In genomic region chr14:61701946-61702345, GRCh38 we compare ENCODE assay signal across 17 cellular contexts. TPM values are rescaled to one million over a fixed set of nuclear protein-coding genes. Genes with fewer than 3 reads are reported as not detected.
DNase-seq lines count a peak whose midpoint lies in the region; ATAC-seq, FAIRE-seq and TF ChIP-seq lines count a peak whose summit lies in the region.
"Had no signal": no experiment of that assay in that cellular context is flagged by ENCODE, and none has a peak within 500 bp of the region (broad histone marks: within the 10 kb centered on the region; RNA-seq: fewer than 3 reads in every experiment).

No MANE protein-coding gene starts in this region.

- no peak overlapping the region for H2BK120ac ChIP-seq in trophoblast cell (ENCODE audit: insufficient read depth, low read length, poor library complexity)

- 0 out of 2 replicates have a peak, but pooled peaks cover 3% of the 10 kb centered on the region for H3K9me2 ChIP-seq in PC-9 (ENCODE audit: insufficient read depth)

- no peak overlapping the region for H4K91ac ChIP-seq in trophoblast cell (ENCODE audit: low read depth, low read length)

- TF ChIP-seq POLR2A in GM12878 (IDR thresholded peaks at IDR 0.05; ENCODE audit: low read depth, low read length) = no peak

- H3K4me1 ChIP-seq in PC-9 (replicated peaks; ENCODE audit: insufficient read depth) = peaks cover 77% of the 10 kb centered on the region
- peaks cover 9% of the 10 kb centered on the region; the same call in 1 of the 2 replicates for H3K4me1 ChIP-seq in GM12878 (ENCODE audit: control insufficient read depth, insufficient read depth, low read length)
- H3K4me1 ChIP-seq in trophoblast cell (ENCODE audit: control insufficient read depth in 1 of 2, insufficient read depth in 2 of 2, low read length in 2 of 2) = no peaks in the 10 kb centered on the region
- peaks cover 9% of the 10 kb centered on the region for H3K4me1 ChIP-seq in effector memory CD4-positive, alpha-beta T cell (ENCODE audit: control insufficient read depth, insufficient read depth, low read length, poor library complexity, severe bottlenecking)

- H3K27me3 ChIP-seq in PC-9 (ENCODE audit: insufficient read depth, low read depth) = no peaks in the 10 kb centered on the region
- no peaks in the 10 kb centered on the region for H3K27me3 ChIP-seq in GM12878 (replicated peaks in 1 of 2; ENCODE audit: control insufficient read depth in 2 of 2, insufficient read depth in 2 of 2, low read length in 1 of 2)
- H3K27me3 ChIP-seq in trophoblast cell (ENCODE audit: insufficient read depth, low read length) = no peaks in the 10 kb centered on the region
- no peaks in the 10 kb centered on the region for H3K27me3 ChIP-seq in effector memory CD4-positive, alpha-beta T cell (replicated peaks; ENCODE audit: control insufficient read depth, insufficient read depth, low read length, poor library complexity, severe bottlenecking)
- H3K27me3 ChIP-seq: dorsolateral prefrontal cortex, Peyer's patch had no signal

- peaks cover 100% of the 10 kb centered on the region for H3K79me2 ChIP-seq in PC-9 (ENCODE audit: low read depth)
- H3K79me2 ChIP-seq in GM12878 (ENCODE audit: control insufficient read depth, insufficient read depth, low read length) = peaks cover 99% of the 10 kb centered on the region
- H3K79me2 ChIP-seq in trophoblast cell (ENCODE audit: control insufficient read depth, insufficient read depth, low read length, poor library complexity) = peaks cover 8% of the 10 kb centered on the region

- DNase-seq in activated CD4-positive, alpha-beta T cell treated with anti-CD3 and anti-CD28 coated beads for 48 hours = peak; percentile 15
- no peak for DNase-seq in activated CD4-positive, alpha-beta T cell treated with anti-CD3 and anti-CD28 coated beads, Interleukin-2, amount 50 U/mL, for 1 hour
- DNase-seq in PC-9 (no peak), GM12878 (ENCODE audit: low read depth, low spot score) (no peak), trophoblast cell (no peak), NCI-H1436 (lab: John Stamatoyannopoulos, UW) (no peak)
- no peak for DNase-seq in effector memory CD4-positive, alpha-beta T cell
- DNase-seq: aorta, dorsolateral prefrontal cortex, H9, KG1, NCI-H1694 treated with DMSO at 0.1 percent for 48 hours, NCI-H526 treated with DMSO at 0.1 percent for 48 hours, Peyer's patch had no signal

- H3K4me3 ChIP-seq in PC-9 (0 out of 2 replicates have a peak overlapping the region, but pooled peaks have one; percentile 16), GM12878 (peak overlapping the region; percentile 35), trophoblast cell (ENCODE audit: low read depth, low read length) (no peak overlapping the region)
- no peak overlapping the region for H3K4me3 ChIP-seq in effector memory CD4-positive, alpha-beta T cell (ENCODE audit: insufficient read depth, low read depth, low read length, poor library complexity, severe bottlenecking)
- H3K4me3 ChIP-seq: dorsolateral prefrontal cortex, Peyer's patch had no signal

- in situ Hi-C loops in GM12878 (cut with MboI) = no loop called here

- CTCF ChIA-PET in PC-9 (lab: Charles Lee) (interaction anchor here (0.7 kb wide), 1 partner anchor 60 kb away, joined by 3 read pairs; no protein-coding TSS in a partner anchor), GM12878 (lab: Yijun Ruan, JAX) (interaction anchor here (0.6 kb wide), 1 partner anchor 20 kb away, joined by 3 read pairs; no protein-coding TSS in a partner anchor)

- no peak for TF ChIP-seq RAD21 in GM12878 (IDR thresholded peaks at IDR 0.05; ENCODE audit: insufficient read depth, low read depth, low read length)

- no peak overlapping the region for H2BK12ac ChIP-seq in trophoblast cell (ENCODE audit: low read length)

- H2AK5ac ChIP-seq in trophoblast cell (ENCODE audit: low read length) = no peak overlapping the region

- intact Hi-C loops in PC-9 (cut with micrococcal nuclease; ENCODE audit: unreplicated experiment) = no loop called here
- intact Hi-C loops in GM12878 (cut with micrococcal nuclease; ENCODE audit: unreplicated experiment) = no loop called here

- whole genome bisulfite sequencing in GM12878 (ENCODE audit: insufficient coverage, insufficient replicate concordance, low lambda C conversion rate, missing lambda C conversion rate) = 0% methylated on average over 6 of the region's 7 CpGs
- WGBS in trophoblast cell (ENCODE audit: extremely low coverage, insufficient coverage, insufficient read length) = no CpG with 5 or more reads among the region's 7 CpGs

- SMC1A ChIA-PET in GM12878 (lab: Charles Lee; ENCODE audit: uncharacterized antibody, unreplicated experiment) = interaction anchor here (1.2 to 5.7 kb wide), 5 partner anchors 16 to 226 kb away, joined by 3 to 57 read pairs (median 4); no protein-coding TSS in a partner anchor

- H3K23ac ChIP-seq in trophoblast cell (ENCODE audit: low read length) = no peak overlapping the region

- peaks cover 43% of the 10 kb centered on the region for H3K36me3 ChIP-seq in PC-9 (ENCODE audit: low read depth)
- no peaks in the 10 kb centered on the region for H3K36me3 ChIP-seq in GM12878 (ENCODE audit: control insufficient read depth in 2 of 2, insufficient read depth in 2 of 2, low read length in 1 of 2)
- H3K36me3 ChIP-seq in trophoblast cell (ENCODE audit: control insufficient read depth in 1 of 2, insufficient read depth in 2 of 2, low read length in 2 of 2) = no peaks in the 10 kb centered on the region
- no peaks in the 10 kb centered on the region for H3K36me3 ChIP-seq in effector memory CD4-positive, alpha-beta T cell (ENCODE audit: control insufficient read depth, insufficient read depth, low read length)
- H3K36me3 ChIP-seq: Peyer's patch had no signal

- H3K9ac ChIP-seq in GM12878 (ENCODE audit: control insufficient read depth, insufficient read depth, low read length) = peak overlapping the region; percentile 9; the same call in 1 of the 2 replicates
- no peak overlapping the region for H3K9ac ChIP-seq in trophoblast cell (ENCODE audit: low read length)

- no peaks in the 10 kb centered on the region for H3K9me3 ChIP-seq in PC-9 (ENCODE audit: insufficient read depth, low read depth)
- H3K9me3 ChIP-seq in GM12878 (replicated peaks; ENCODE audit: control insufficient read depth, insufficient read depth, low read length) = no peaks in the 10 kb centered on the region
- H3K9me3 ChIP-seq in trophoblast cell (ENCODE audit: insufficient read depth, low read depth, low read length) = no peaks in the 10 kb centered on the region
- H3K9me3 ChIP-seq in effector memory CD4-positive, alpha-beta T cell (ENCODE audit: control insufficient read depth, low read length) = no peaks in the 10 kb centered on the region
- H3K9me3 ChIP-seq: Peyer's patch had no signal

- TF ChIP-seq EP300 in GM12878 (IDR thresholded peaks at IDR 0.05; ENCODE audit: borderline replicate concordance in 1 of 2, control insufficient read depth in 1 of 2, low read depth in 2 of 2, low read length in 2 of 2) = no peak

- H4K20me1 ChIP-seq in PC-9 (ENCODE audit: insufficient read depth) (peaks cover 100% of the 10 kb centered on the region), GM12878 (ENCODE audit: control insufficient read depth, insufficient read depth) (peaks cover 5% of the 10 kb centered on the region; the same call in 1 of the 2 replicates)

- TF ChIP-seq CTCF in PC-9 (conservative IDR thresholded peaks at IDR 0.05) = no peak
- TF ChIP-seq CTCF in GM12878 (IDR thresholded peaks at IDR 0.05 in 2 of 3, conservative IDR thresholded peaks at IDR 0.05 in 1 of 3; ENCODE audit: control insufficient read depth in 2 of 3, extremely low read depth in 1 of 3, insufficient read depth in 1 of 3, low read depth in 3 of 3, low read length in 3 of 3) = no peak

- no peak overlapping the region for H4K8ac ChIP-seq in trophoblast cell (ENCODE audit: low read depth, low read length)

- no peaks in the 10 kb centered on the region for H3K79me1 ChIP-seq in trophoblast cell (ENCODE audit: low read length)

- H3K4ac ChIP-seq in trophoblast cell (ENCODE audit: low read depth, low read length) = peak overlapping the region; percentile 75

- peak overlapping the region; percentile 95 for H3K4me2 ChIP-seq in PC-9
- H3K4me2 ChIP-seq in GM12878 (ENCODE audit: control insufficient read depth, insufficient read depth) = peak overlapping the region; percentile 40; the same call in 1 of the 2 replicates
- H3K4me2 ChIP-seq in trophoblast cell (ENCODE audit: low read length) = no peak overlapping the region

- POLR2A ChIA-PET in PC-9 (lab: Charles Lee; ENCODE audit: unreplicated experiment) = interaction anchor here (0.6 kb wide), 1 partner anchor 720 kb away, joined by 5 read pairs; no protein-coding TSS in a partner anchor
- POLR2A ChIA-PET in GM12878 (lab: Charles Lee) = interaction anchor here (0.7 to 1.6 kb wide), 3 partner anchors 9 to 371 kb away, joined by 3 to 10 read pairs (median 7); no protein-coding TSS in a partner anchor

- H3F3A ChIP-seq in PC-9 (ENCODE audit: insufficient read depth, low read depth) = peaks cover 42% of the 10 kb centered on the region

- RAD21 ChIA-PET in GM12878 (lab: Charles Lee; ENCODE audit: unreplicated experiment) = interaction anchor here (3.0 to 5.4 kb wide), 2 partner anchors 8 to 39 kb away, joined by 11 to 28 read pairs; no protein-coding TSS in a partner anchor

- H3K27ac ChIP-seq in PC-9 = peak overlapping the region; percentile 28; the same call in 1 of the 2 replicates
- H3K27ac ChIP-seq in GM12878 (ENCODE audit: control insufficient read depth, insufficient read depth) = peak overlapping the region; percentile 39
- H3K27ac ChIP-seq in trophoblast cell (ENCODE audit: low read depth, low read length) = no peak overlapping the region
- no peak overlapping the region for H3K27ac ChIP-seq in effector memory CD4-positive, alpha-beta T cell (ENCODE audit: insufficient read depth, low read length, poor library complexity, severe bottlenecking)
- H3K27ac ChIP-seq: dorsolateral prefrontal cortex, Peyer's patch had no signal

- H3K18ac ChIP-seq in trophoblast cell (ENCODE audit: low read length) = no peak overlapping the region

- BruUV-seq in PC-9 (replicated peaks; lab: Mats Ljungman, UMichigan) = no TSS peak
- BruUV-seq in GM12878 (replicated peaks; lab: Mats Ljungman, UMichigan) = no TSS peak

- no peak overlapping the region for H4K12ac ChIP-seq in trophoblast cell (ENCODE audit: low read depth, low read length)

- no peak for ATAC-seq in GM12878
- no peak for ATAC-seq in HG03175 (IDR thresholded peaks at IDR 0.05; ENCODE audit: unreplicated experiment)

- no peak for FAIRE-seq in GM12878 (lab: Jason Lieb, UNC)
- FAIRE-seq: A204.1, D721Med had no signal

- no peak overlapping the region for H2BK5ac ChIP-seq in trophoblast cell (ENCODE audit: low read depth, low read length, poor library complexity)

- H2AFZ ChIP-seq in PC-9 = no peak overlapping the region
- no peak overlapping the region for H2AFZ ChIP-seq in GM12878 (ENCODE audit: control insufficient read depth, low read depth, low read length)
- H2AFZ ChIP-seq in trophoblast cell (ENCODE audit: insufficient read depth, low read length, poor library complexity) = no peak overlapping the region

- no peak overlapping the region for H3K14ac ChIP-seq in trophoblast cell (ENCODE audit: low read length)

RNA-seq across cellular contexts. Expression of gene HIF1A, which starts 6.6 kb away (rescaled TPM):
- 146 and 154 TPM in 2 replicates for total RNA-seq in PC-9 (2021)
- total RNA-seq in GM12878 (2013; cell fraction: nucleolus; rRNA removed) = 247 and 270 TPM in 2 replicates
- total RNA-seq in GM12878 (2014; rRNA removed) = 89.4 and 91.4 TPM in 2 replicates
- total RNA-seq in GM12878 (2014; rRNA removed; fragmentation: Illumina TruSeq; extraction: Trizol) = 90.7 and 91.9 TPM in 2 replicates
- total RNA-seq in GM12878 (2021) = 80.7 and 84.4 TPM in 2 replicates
- 22.3 TPM for polyA plus RNA-seq in GM12878 (2011; ENCODE audit: low read depth)
- 97.0 and 107 TPM in 2 replicates for polyA plus RNA-seq in GM12878 (2011; rRNA removed)
- 37.8 and 42.2 TPM in 2 replicates for polyA plus RNA-seq in GM12878 (2011; cell fraction: cytosol; rRNA removed)
- 38.9 and 57.4 TPM in 2 replicates for polyA plus RNA-seq in GM12878 (2011; cell fraction: nucleus; rRNA removed)
- 32.0 and 35.6 TPM in 2 replicates for polyA plus RNA-seq in GM12878 (2012)
- polyA plus RNA-seq in GM12878 (2014; fragmentation: Illumina TruSeq; extraction: Trizol) = 83.3 and 103 TPM in 2 replicates
- 10 to 100 TPM; 18.3 to 22.3 TPM for polyA plus RNA-seq in GM12878 (2014; fragmentation: Nextera tagmentation; extraction: Ambion mirVana)
- polyA plus RNA-seq in GM12878 (2014; rRNA removed) = 51.9 and 65.7 TPM in 2 replicates
- 10 to 100 TPM; 66.7 to 69.9 TPM for polyA plus RNA-seq in GM12878 (2016; fragmentation: Nextera tagmentation; extraction: Ambion mirVana)
- polyA minus RNA-seq in GM12878 (2011; rRNA and poly(A)+ RNA removed) = 55.7 and 109 TPM in 2 replicates
- 47.4 and 47.5 TPM in 2 replicates for polyA minus RNA-seq in GM12878 (2011; cell fraction: cytosol; rRNA and poly(A)+ RNA removed)
- polyA minus RNA-seq in GM12878 (2011; cell fraction: nucleus; rRNA and poly(A)+ RNA removed) = 58.2 and 99.9 TPM in 2 replicates
- 429 and 461 TPM in 2 replicates for polyA plus RNA-seq in trophoblast cell (2013)

Comparison
In these comparisons a context has a peak if more than half of its experiments do, and no peak if none do; other contexts are left out.
1. H3K27ac ChIP-seq: peak in PC-9 (single experiment) and GM12878 (single experiment); none in trophoblast cell (single experiment) and effector memory CD4-positive, alpha-beta T cell (single experiment).
2. H3K4me3 ChIP-seq: peak in PC-9 (single experiment) and GM12878 (single experiment); none in trophoblast cell (single experiment) and effector memory CD4-positive, alpha-beta T cell (single experiment).